Comparison of ENCODE assay signal across 10 cellular contexts in genomic region chr3:5205165-5205941, GRCh38. TPM values are rescaled to one million over a fixed set of nuclear protein-coding genes. Genes with fewer than 3 reads are reported as not detected.
DNase-seq lines count a peak whose midpoint lies in the region; ATAC-seq lines count a peak whose summit lies in the region.
"Had no signal": no experiment of that assay in that cellular context is flagged by ENCODE, and none has a peak within 500 bp of the region (broad histone marks: within the 10 kb centered on the region; RNA-seq: fewer than 3 reads in every experiment).

No MANE protein-coding gene starts in this region.

- peak; percentile 98 for ATAC-seq in HG02840 (IDR thresholded peaks at IDR 0.05; ENCODE audit: low FRiP score, unreplicated experiment)
- ATAC-seq in aorta (ENCODE audit: low FRiP score), result peak; percentile 44
- ATAC-seq: body of pancreas had no signal

- H3K9me3 Mint-ChIP-seq in activated CD4-positive, alpha-beta memory T cell treated with anti-CD3 and anti-CD28 coated beads, Interleukin-2, amount 10 ng/mL, durations not matched to agents 7 days and 5 days, result no peaks in the 10 kb centered on the region

- H3K9me3 ChIP-seq in aorta (ENCODE audit: control insufficient read depth, low read length), result no peaks in the 10 kb centered on the region
- H3K9me3 ChIP-seq: body of pancreas had no signal

- intact Hi-C loops in aorta (cut with DNase I), result no loop called here

- no peak overlapping the region for H3K27ac ChIP-seq in aorta (ENCODE audit: low read depth in 1 of 2, low read length in 2 of 2)
- H3K27ac ChIP-seq: body of pancreas had no signal

- H3K4me1 ChIP-seq in aorta (ENCODE audit: control insufficient read depth in 1 of 2, insufficient read depth in 2 of 2, low read length in 2 of 2), result no peaks in the 10 kb centered on the region
- H3K4me1 ChIP-seq: body of pancreas had no signal

- H3K36me3 ChIP-seq in aorta (ENCODE audit: control insufficient read depth in 1 of 2, insufficient read depth in 2 of 2, low read length in 1 of 2), result peaks cover 11 to 23% of the 10 kb centered on the region in 2 donors

- DNase-seq in stimulated activated CD4-positive, alpha-beta T cell treated with anti-CD3 and anti-CD28 coated beads, Interleukin-2, amount 100 ng/mL, for 24 hours, result peak; percentile 49 to 54
- DNase-seq in stimulated activated CD4-positive, alpha-beta T cell treated with anti-CD3 and anti-CD28 coated beads, Interleukin-4, amount 100 ng/mL, for 4 hours, result no peak
- no peak for DNase-seq in activated CD4-positive, alpha-beta memory T cell treated with anti-CD3 and anti-CD28 coated beads, Interleukin-2, amount 10 ng/mL, durations not matched to agents 7 days and 5 days
- DNase-seq in aorta (no peak), DMS153 (lab: John Stamatoyannopoulos, UW) (no peak), ureter (ENCODE audit: low spot score) (no peak), midbrain (lab: John Stamatoyannopoulos, UW) (no peak)
- DNase-seq: body of pancreas, NCI-H2171 treated with DMSO at 0.1 percent for 48 hours had no signal

- 65 to 77% methylated on average over 7 of the region's 7 CpGs for WGBS in aorta, 2 donors

- no peaks in the 10 kb centered on the region for H3K27me3 Mint-ChIP-seq in activated CD4-positive, alpha-beta memory T cell treated with anti-CD3 and anti-CD28 coated beads, Interleukin-2, amount 10 ng/mL, durations not matched to agents 7 days and 5 days

- H3K4me3 Mint-ChIP-seq in activated CD4-positive, alpha-beta memory T cell treated with anti-CD3 and anti-CD28 coated beads, Interleukin-2, amount 10 ng/mL, durations not matched to agents 7 days and 5 days, result no peak overlapping the region

- no peaks in the 10 kb centered on the region for H3K27me3 ChIP-seq in aorta (ENCODE audit: control insufficient read depth in 1 of 2, insufficient read depth in 2 of 2, low read length in 1 of 2)
- H3K27me3 ChIP-seq: body of pancreas had no signal

- CTCF ChIA-PET in activated CD4-positive, alpha-beta memory T cell treated with anti-CD3 and anti-CD28 coated beads, Interleukin-2, amount 10 ng/mL, durations not matched to agents 7 days and 5 days (lab: Charles Lee), result no interaction called here

- H3K4me1 Mint-ChIP-seq in activated CD4-positive, alpha-beta memory T cell treated with anti-CD3 and anti-CD28 coated beads, Interleukin-2, amount 10 ng/mL, durations not matched to agents 7 days and 5 days, result peaks cover 11% of the 10 kb centered on the region

- peak overlapping the region; percentile 31 for H3K27ac Mint-ChIP-seq in activated CD4-positive, alpha-beta memory T cell treated with anti-CD3 and anti-CD28 coated beads, Interleukin-2, amount 10 ng/mL, durations not matched to agents 7 days and 5 days

- POLR2A ChIA-PET in activated CD4-positive, alpha-beta memory T cell treated with anti-CD3 and anti-CD28 coated beads, Interleukin-2, amount 10 ng/mL, durations not matched to agents 7 days and 5 days (lab: Charles Lee), result no interaction called here

- H3K4me3 ChIP-seq in aorta (ENCODE audit: low read length in 2 of 2), result no peak overlapping the region
- H3K4me3 ChIP-seq: body of pancreas had no signal

- peaks cover 88% of the 10 kb centered on the region for H3K36me3 Mint-ChIP-seq in activated CD4-positive, alpha-beta memory T cell treated with anti-CD3 and anti-CD28 coated beads, Interleukin-2, amount 10 ng/mL, durations not matched to agents 7 days and 5 days (ENCODE audit: low read depth)

RNA-seq across cellular contexts. Expression of gene EDEM1, which starts 17.8 kb away (rescaled TPM):
- total RNA-seq in activated CD4-positive, alpha-beta memory T cell treated with anti-CD3 and anti-CD28 coated beads, Interleukin-2, amount 10 ng/mL, durations not matched to agents 7 days and 5 days, result 100 to 1,000 TPM; 148 to 150 TPM
- 10 to 100 TPM; 34.4 to 37.9 TPM for total RNA-seq in aorta
- polyA plus RNA-seq in aorta, result 1 to 10 TPM; 4.0 to 7.8 TPM
- 57.3 TPM for total RNA-seq in ureter

Comparison
In these comparisons a context has a peak if more than half of its experiments do, and no peak if none do; other contexts are left out.
1. DNase-seq: peak in stimulated activated CD4-positive, alpha-beta T cell treated with anti-CD3 and anti-CD28 coated beads, Interleukin-2, amount 100 ng/mL, for 24 hours (2 of 2); none in stimulated activated CD4-positive, alpha-beta T cell treated with anti-CD3 and anti-CD28 coated beads, Interleukin-4, amount 100 ng/mL, for 4 hours (0 of 2), activated CD4-positive, alpha-beta memory T cell treated with anti-CD3 and anti-CD28 coated beads, Interleukin-2, amount 10 ng/mL, durations not matched to agents 7 days and 5 days (single experiment), aorta (0 of 2), DMS153 (single experiment), ureter (single experiment) and midbrain (single experiment).